In genomic region chr5:119785057-119785456, GRCh38 we compare ENCODE assay signal across 36 cellular contexts.
"Had no signal": no experiment of that assay in that cellular context is flagged by ENCODE, and none has a peak within 500 bp of the region (broad histone marks: within the 10 kb centered on the region; RNA-seq: fewer than 3 reads in every experiment).

No MANE protein-coding gene starts in this region.

- H3K9me3 ChIP-seq: adrenal gland, body of pancreas, breast epithelium had no signal

- ATAC-seq: activated CD4-positive, alpha-beta T cell treated with anti-CD3 and anti-CD28 coated beads for 36 hours; activated CD4-positive, CD25-positive, alpha-beta regulatory T cell treated with anti-CD3 and anti-CD28 coated beads, Interleukin-2, amount 50 U/mL, for 24 hours; activated CD8-positive, alpha-beta memory T cell treated with anti-CD3 and anti-CD28 coated beads, Interleukin-2, amount 10 ng/mL, durations not matched to agents 7 days and 5 days; activated CD8-positive, alpha-beta T cell treated with anti-CD3 and anti-CD28 coated beads, Interleukin-2, amount 10 ng/mL, durations not matched to agents 7 days and 5 days; body of pancreas; WTC11 had no signal

- H3K4me1 ChIP-seq: adrenal gland, body of pancreas, breast epithelium had no signal

- H3K36me3 ChIP-seq: adrenal gland, brain microvascular endothelial cell, breast epithelium, WERI-Rb-1 had no signal

- H3K27ac Mint-ChIP-seq: activated CD4-positive, alpha-beta memory T cell treated with anti-CD3 and anti-CD28 coated beads, Interleukin-2, amount 10 ng/mL, durations not matched to agents 7 days and 5 days; activated CD4-positive, alpha-beta T cell treated with anti-CD3 and anti-CD28 coated beads for 36 hours; activated CD4-positive, alpha-beta T cell treated with anti-CD3 and anti-CD28 coated beads, Interleukin-2, amount 10 ng/mL, durations not matched to agents 7 days and 5 days; activated CD8-positive, alpha-beta memory T cell treated with anti-CD3 and anti-CD28 coated beads, Interleukin-2, amount 10 ng/mL, durations not matched to agents 7 days and 5 days; activated CD8-positive, alpha-beta T cell treated with anti-CD3 and anti-CD28 coated beads, Interleukin-2, amount 10 ng/mL, durations not matched to agents 7 days and 5 days; activated naive CD4-positive, alpha-beta T cell treated with anti-CD3 and anti-CD28 coated beads, Interleukin-2, amount 10 ng/mL, durations not matched to agents 7 days and 5 days; activated naive CD4-positive, alpha-beta T cell treated with anti-CD3 and anti-CD28 coated beads, Interleukin-2, amount 50 U/mL, for 24 hours; activated naive CD8-positive, alpha-beta T cell treated with anti-CD3 and anti-CD28 coated beads for 36 hours; activated T-cell treated with anti-CD3 and anti-CD28 coated beads, Interleukin-2, amount 50 U/mL, for 24 hours; activated T-helper 2 cell treated with anti-CD3 and anti-CD28 coated beads, Interferon-gamma antibody, Interleukin-2, Interleukin-4, amounts not matched to agents 10 μg/mL and 5 μg/mL and 100 μg/mL, durations not matched to agents 14 hours and 24 hours and 36 hours; T-helper 1 cell treated with Interleukin-12 subunit alpha and Interleukin-12 subunit beta and Interleukin-4 antibody, amounts not matched to agents 30 μg/mL and 1 μg/mL, for 36 hours; T-helper 2 cell treated with Interferon-gamma antibody and Interleukin-4, amounts not matched to agents 5 μg/mL and 100 μg/mL, for 36 hours; WTC11 had no signal

- DNase-seq: activated CD4-positive, alpha-beta memory T cell treated with anti-CD3 and anti-CD28 coated beads, Interleukin-2, amount 10 ng/mL, durations not matched to agents 7 days and 5 days; activated CD4-positive, alpha-beta T cell treated with anti-CD3 and anti-CD28 coated beads for 1 hour; activated CD4-positive, alpha-beta T cell treated with anti-CD3 and anti-CD28 coated beads for 36 hours; activated CD4-positive, alpha-beta T cell treated with anti-CD3 and anti-CD28 coated beads for 48 hours; activated CD4-positive, alpha-beta T cell treated with anti-CD3 and anti-CD28 coated beads, Interleukin-2, amount 10 ng/mL, durations not matched to agents 7 days and 5 days; activated CD4-positive, alpha-beta T cell treated with anti-CD3 and anti-CD28 coated beads, Interleukin-2, amount 50 U/mL, for 48 hours; activated CD4-positive, CD25-positive, alpha-beta regulatory T cell; activated CD8-positive, alpha-beta memory T cell treated with anti-CD3 and anti-CD28 coated beads for 24 hours; activated CD8-positive, alpha-beta memory T cell treated with anti-CD3 and anti-CD28 coated beads, Interleukin-2, amount 10 ng/mL, durations not matched to agents 7 days and 5 days; activated CD8-positive, alpha-beta memory T cell treated with anti-CD3 and anti-CD28 coated beads, Interleukin-2, amount 50 U/mL, for 48 hours; activated CD8-positive, alpha-beta T cell treated with anti-CD3 and anti-CD28 coated beads, Interleukin-2, amount 10 ng/mL, durations not matched to agents 7 days and 5 days; activated effector memory CD4-positive, alpha-beta T cell treated with Interleukin-2 at 50 U/mL for 16 hours; activated gamma-delta T cell; activated naive CD4-positive, alpha-beta T cell treated with anti-CD3 and anti-CD28 coated beads, Interleukin-2, amount 10 ng/mL, durations not matched to agents 7 days and 5 days; activated naive CD4-positive, alpha-beta T cell treated with Interleukin-2 at 50 U/mL for 16 hours; activated naive CD8-positive, alpha-beta T cell treated with anti-CD3 and anti-CD28 coated beads for 36 hours; activated T-cell treated with anti-CD3 and anti-CD28 coated beads, Interleukin-2, amount 50 U/mL, for 24 hours; activated T-cell treated with anti-CD3 and anti-CD28 coated beads, Interleukin-2, amount 50 U/mL, for 48 hours; adrenal gland; amniotic stem cell; aorta; body of pancreas; brain microvascular endothelial cell; cerebellar nuclear complex; T-helper 1 cell; T-helper 2 cell; T-helper 9 cell; WERI-Rb-1 had no signal

- H3K27me3 ChIP-seq: adrenal gland, body of pancreas, brain microvascular endothelial cell, breast epithelium had no signal

- H3K4me3 ChIP-seq: adrenal gland, body of pancreas, breast epithelium had no signal

- H3K9me3 Mint-ChIP-seq: activated CD4-positive, alpha-beta memory T cell treated with anti-CD3 and anti-CD28 coated beads, Interleukin-2, amount 10 ng/mL, durations not matched to agents 7 days and 5 days; activated CD4-positive, alpha-beta T cell treated with anti-CD3 and anti-CD28 coated beads, Interleukin-2, amount 10 ng/mL, durations not matched to agents 7 days and 5 days; activated naive CD4-positive, alpha-beta T cell treated with anti-CD3 and anti-CD28 coated beads, Interleukin-2, amount 10 ng/mL, durations not matched to agents 7 days and 5 days; activated naive CD4-positive, alpha-beta T cell treated with anti-CD3 and anti-CD28 coated beads, Interleukin-2, amount 50 U/mL, for 24 hours; activated naive CD8-positive, alpha-beta T cell treated with anti-CD3 and anti-CD28 coated beads for 36 hours; activated T-cell treated with anti-CD3 and anti-CD28 coated beads, Interleukin-2, amount 50 U/mL, for 24 hours; activated T-helper 2 cell treated with anti-CD3 and anti-CD28 coated beads, Interferon-gamma antibody, Interleukin-2, Interleukin-4, amounts not matched to agents 10 μg/mL and 5 μg/mL and 100 μg/mL, durations not matched to agents 14 hours and 24 hours and 36 hours; central memory CD8-positive, alpha-beta T cell; T-helper 1 cell treated with Interleukin-12 subunit alpha and Interleukin-12 subunit beta and Interleukin-4 antibody, amounts not matched to agents 30 μg/mL and 1 μg/mL, for 36 hours; T-helper 2 cell treated with Interferon-gamma antibody and Interleukin-4, amounts not matched to agents 5 μg/mL and 100 μg/mL, for 36 hours; WTC11 had no signal

- H3K36me3 Mint-ChIP-seq: activated CD8-positive, alpha-beta memory T cell treated with anti-CD3 and anti-CD28 coated beads, Interleukin-2, amount 10 ng/mL, durations not matched to agents 7 days and 5 days; activated naive CD4-positive, alpha-beta T cell treated with anti-CD3 and anti-CD28 coated beads, Interleukin-2, amount 10 ng/mL, durations not matched to agents 7 days and 5 days; activated naive CD4-positive, alpha-beta T cell treated with anti-CD3 and anti-CD28 coated beads, Interleukin-2, amount 50 U/mL, for 24 hours; activated naive CD8-positive, alpha-beta T cell treated with anti-CD3 and anti-CD28 coated beads for 36 hours; WTC11 had no signal

- H3K27ac ChIP-seq: adrenal gland, body of pancreas, brain microvascular endothelial cell, breast epithelium, WERI-Rb-1 had no signal
